Comparison of ENCODE assay signal across 14 cellular contexts in genomic region chr11:71780116-71780515, GRCh38. TPM values are rescaled to one million over a fixed set of nuclear protein-coding genes. Genes with fewer than 3 reads are reported as not detected.
DNase-seq lines count a peak whose midpoint lies in the region; FAIRE-seq and TF ChIP-seq lines count a peak whose summit lies in the region.
"Not testable (repeated sequence)": the region's sequence is repeated elsewhere in the genome, so short reads cannot be mapped to it uniquely, and the experiment has no call there.
"Had no signal": no experiment of that assay in that cellular context is flagged by ENCODE, and none has a peak within 500 bp of the region (broad histone marks: within the 10 kb centered on the region; RNA-seq: fewer than 3 reads in every experiment).

No MANE protein-coding gene starts in this region.

- not testable (repeated sequence) for H3K9me3 ChIP-seq in HEK293 (ENCODE audit: control insufficient read depth, insufficient read depth, low read depth, low read length); OCI-LY3 (ENCODE audit: insufficient read depth, low read length); small intestine (ENCODE audit: control insufficient read depth, low read depth)

- POLR2A ChIA-PET in HEK293 (lab: Yijun Ruan, JAX) = not testable (repeated sequence)

- H3K4me2 ChIP-seq in OCI-LY3 (ENCODE audit: low read length) = peak overlapping the region; percentile 34; the same call in 1 of the 2 replicates
- H3K4me2 ChIP-seq in mesendoderm (ENCODE audit: low read length) = not testable (repeated sequence)

- H2AK5ac ChIP-seq in mesendoderm (ENCODE audit: low read length) = not testable (repeated sequence)

- no CpG with 5 or more reads among the region's 6 CpGs for WGBS in mesendoderm (ENCODE audit: extremely low coverage, insufficient coverage, low lambda C conversion rate)
- WGBS in small intestine, 3 donors = 10 to 32% (median 23%) methylated on average over 6 of the region's 6 CpGs

- H2BK120ac ChIP-seq in mesendoderm (ENCODE audit: low read depth, low read length) = not testable (repeated sequence)

- not testable (repeated sequence) for H4K8ac ChIP-seq in mesendoderm (ENCODE audit: low read depth, low read length)

- FAIRE-seq in small intestine (lab: Jason Lieb, UNC) = not testable (repeated sequence)

- H3K9me3 Mint-ChIP-seq in brain = not testable (repeated sequence)
- peaks cover 12% of the 10 kb centered on the region for H3K9me3 Mint-ChIP-seq in glutamatergic neuron (ENCODE audit: unreplicated experiment)

- not testable (repeated sequence) for H2AFZ ChIP-seq in OCI-LY3 (ENCODE audit: low read depth, low read length)

- TF ChIP-seq CTCF in HEK293 (tag by site-specific recombination; IDR thresholded peaks at IDR 0.05); OCI-LY3 (IDR thresholded peaks at IDR 0.05; ENCODE audit: low read depth, low read length); brain (conservative IDR thresholded peaks at IDR 0.05); glutamatergic neuron (IDR thresholded peaks at IDR 0.05; ENCODE audit: partially characterized antibody, unreplicated experiment): not testable (repeated sequence)

- not testable (repeated sequence) for H4K5ac ChIP-seq in mesendoderm (ENCODE audit: low read length)

- CTCF ChIA-PET in HEK293 (lab: Yijun Ruan, JAX) = interaction anchor here (0.6 to 0.7 kb wide), 2 partner anchors 31 to 532 kb away, joined by 3 read pairs; no protein-coding TSS in a partner anchor

- H3K27me3 ChIP-seq in OCI-LY3 (ENCODE audit: low read depth, low read length); mesendoderm (ENCODE audit: insufficient read depth, low read length, poor library complexity); small intestine (ENCODE audit: control insufficient read depth in 2 of 2, insufficient read depth in 2 of 2, low read length in 2 of 2): not testable (repeated sequence)

- not testable (repeated sequence) for H2BK15ac ChIP-seq in mesendoderm (replicated peaks; ENCODE audit: low read depth)

- H3K4me1 Mint-ChIP-seq in brain (peaks cover 51% of the 10 kb centered on the region), glutamatergic neuron (ENCODE audit: low read depth, unreplicated experiment) (peaks cover 16% of the 10 kb centered on the region)

- H3K4me3 ChIP-seq in HEK293 (ENCODE audit: low read depth, low read length); OCI-LY3 (ENCODE audit: low read length); mesendoderm (ENCODE audit: low read length); small intestine (ENCODE audit: low read depth in 1 of 2, low read length in 2 of 2): not testable (repeated sequence)

- H3K18ac ChIP-seq in mesendoderm (ENCODE audit: low read length) = peak overlapping the region; percentile 23

- not testable (repeated sequence) for H3K36me3 Mint-ChIP-seq in brain; glutamatergic neuron (ENCODE audit: unreplicated experiment)

- not testable (repeated sequence) for H3K4ac ChIP-seq in mesendoderm (ENCODE audit: low read depth, low read length)

- not testable (repeated sequence) for H3K23ac ChIP-seq in mesendoderm (ENCODE audit: low read length)

- not testable (repeated sequence) for H3K27me3 Mint-ChIP-seq in brain; glutamatergic neuron (ENCODE audit: unreplicated experiment)

- H4K20me1 ChIP-seq in OCI-LY3 (ENCODE audit: insufficient read depth, low read length) = not testable (repeated sequence)

- not testable (repeated sequence) for H3K79me2 ChIP-seq in OCI-LY3 (ENCODE audit: low read length); mesendoderm (ENCODE audit: control insufficient read depth, insufficient read depth, low read length)

- H3K9ac ChIP-seq in OCI-LY3 (ENCODE audit: low read length) = not testable (repeated sequence)
- peak overlapping the region; percentile 27 for H3K9ac ChIP-seq in mesendoderm (ENCODE audit: low read length)

- H3K36me3 ChIP-seq in HEK293 (ENCODE audit: control insufficient read depth in 2 of 2, insufficient read depth in 1 of 2, low read length in 2 of 2); OCI-LY3 (replicated peaks; ENCODE audit: low read depth, low read length); mesendoderm (ENCODE audit: control insufficient read depth, insufficient read depth, low read length); small intestine (ENCODE audit: control insufficient read depth in 2 of 2, insufficient read depth in 2 of 2, low read length in 2 of 2): not testable (repeated sequence)

- peak overlapping the region; percentile 67 for H3K56ac ChIP-seq in mesendoderm (ENCODE audit: low read length)

- H3K27ac ChIP-seq in HEK293 (ENCODE audit: extremely low read depth, low read depth, low read length); OCI-LY3 (ENCODE audit: low read length); mesendoderm (ENCODE audit: low read depth, low read length): not testable (repeated sequence)
- peak overlapping the region in 1 of 2 donors; percentile 14 for H3K27ac ChIP-seq in small intestine (ENCODE audit: low read depth in 1 of 2, low read length in 1 of 2)

- not testable (repeated sequence) for H3K79me1 ChIP-seq in mesendoderm (ENCODE audit: low read length)

- peak overlapping the region in 4 of 5 experiments; percentile 0 to 78 (median 73) for H3K27ac Mint-ChIP-seq in brain
- peak overlapping the region; percentile 20 for H3K27ac Mint-ChIP-seq in glutamatergic neuron (ENCODE audit: unreplicated experiment)

- peak; percentile 2 for DNase-seq in NCI-H2029 (lab: John Stamatoyannopoulos, UW)
- DNase-seq in glutamatergic neuron, mesendoderm: not testable (repeated sequence)
- DNase-seq in small intestine = peak; percentile 20

- not testable (repeated sequence) for H3K4me1 ChIP-seq in HEK293 (ENCODE audit: control insufficient read depth, insufficient read depth, low read length); OCI-LY3 (ENCODE audit: low read length); mesendoderm (ENCODE audit: control insufficient read depth, low read depth, low read length); small intestine (ENCODE audit: control insufficient read depth in 2 of 2, insufficient read depth in 1 of 2, low read depth in 1 of 2, low read length in 1 of 2)

- H3K4me3 Mint-ChIP-seq in brain (peak overlapping the region in 4 of 5 experiments; percentile 26 to 70 (median 61)), glutamatergic neuron (ENCODE audit: unreplicated experiment) (peak overlapping the region; percentile 44)

- not testable (repeated sequence) for H2BK5ac ChIP-seq in mesendoderm (ENCODE audit: low read length)

TF ChIP-seq in HEK293, 187 proteins besides CTCF, POLR2A, EP300 and RAD21:
- peak; percentile 28; the same call in 1 of the 2 replicates for TF ChIP-seq ZBTB20 (tag by site-specific recombination; IDR thresholded peaks at IDR 0.05)

RNA-seq across cellular contexts. Expression of gene DEFB108B, which starts 52.9 kb away (rescaled TPM):
- polyA plus RNA-seq in brain (ENCODE audit: insufficient read depth, low read depth, low replicate concordance) = not detected
- not detected for total RNA-seq in glutamatergic neuron (ENCODE audit: unreplicated experiment)
- not detected for polyA plus RNA-seq in mesendoderm (2013, experiment 1 of 2)
- not detected for polyA plus RNA-seq in mesendoderm (2013, experiment 2 of 2)
- not detected for polyA plus RNA-seq in small intestine
- total RNA-seq: A673; Caco-2; CD8-positive, alpha-beta T cell; H1; IMR-90; NCI-H460 had no signal
- polyA plus RNA-seq: H1, IMR-90, SK-N-SH had no signal
